Comparison of ENCODE assay signal across 21 cellular contexts in the genomic region with DNA sequence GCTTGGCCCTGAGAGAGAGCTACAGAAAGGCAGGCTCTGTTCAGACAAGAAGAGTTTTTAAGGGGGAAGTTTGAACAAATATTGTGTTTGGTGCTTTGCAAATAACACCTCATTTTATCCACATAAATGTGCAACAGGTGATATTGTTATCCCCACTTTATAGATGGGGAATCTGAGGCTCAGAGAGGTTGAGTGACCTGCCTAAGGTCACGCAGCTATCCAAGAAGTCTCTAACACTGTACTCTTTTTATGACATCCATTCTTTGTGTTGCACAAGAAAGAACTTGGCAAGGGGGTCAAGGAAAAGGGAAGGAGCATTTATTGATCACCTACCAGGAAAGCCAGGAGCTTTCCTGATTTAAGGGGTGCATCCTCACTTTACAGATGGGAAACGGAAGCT.
"Had no signal": no experiment of that assay in that cellular context is flagged by ENCODE, and none has a peak within 500 bp of the region (broad histone marks: within the 10 kb centered on the region; RNA-seq: fewer than 3 reads in every experiment).

No MANE protein-coding gene starts in this region.

- H3K4me1 ChIP-seq: colonic mucosa, foreskin keratinocyte, left lung had no signal

- FAIRE-seq: endometrium, frontal cortex, islet of Langerhans, keratinocyte had no signal

- DNase-seq: colonic mucosa; cortex of kidney; effector CD8-positive, alpha-beta T cell; effector memory CD8-positive, alpha-beta T cell; endodermal cell; foreskin keratinocyte; hippocampal formation; left cardiac atrium; left lung; left ventricle myocardium superior; lower lobe of right lung; mesendoderm; midbrain had no signal

- H3K27ac ChIP-seq: colonic mucosa, epithelial cell of prostate, esophagus muscularis mucosa, foreskin keratinocyte, gastroesophageal sphincter, heart left ventricle, left lung, lower lobe of right lung had no signal

- H3K4me3 ChIP-seq: colonic mucosa, esophagus muscularis mucosa, gastroesophageal sphincter, heart left ventricle, left lung, lower lobe of right lung had no signal

- H3K36me3 ChIP-seq: colonic mucosa, esophagus muscularis mucosa, gastroesophageal sphincter, heart left ventricle, left lung, lower lobe of right lung had no signal

- H3K9me3 ChIP-seq: colonic mucosa, esophagus muscularis mucosa, gastroesophageal sphincter, heart left ventricle, left lung, lower lobe of right lung had no signal

- H3K27me3 ChIP-seq: colonic mucosa, esophagus muscularis mucosa, gastroesophageal sphincter, heart left ventricle, left lung had no signal

- ATAC-seq: effector memory CD8-positive, alpha-beta T cell; foreskin keratinocyte; gastroesophageal sphincter; heart left ventricle; left cardiac atrium; left lung; left ventricle myocardium superior; lower lobe of right lung had no signal
